In genomic region chr14:87049886-87050820, GRCh38 we compare ENCODE assay signal across 8 cellular contexts.
DNase-seq lines count a peak whose midpoint lies in the region; ATAC-seq, FAIRE-seq and TF ChIP-seq lines count a peak whose summit lies in the region.

No MANE protein-coding gene starts in this region.

- no peak for FAIRE-seq in H54 (lab: Jason Lieb, UNC)

- no peak for ATAC-seq in activated CD4-positive, CD25-positive, alpha-beta regulatory T cell treated with anti-CD3 and anti-CD28 coated beads, Interleukin-2, amount 50 U/mL, for 24 hours
- ATAC-seq in omental fat pad (ENCODE audit: low FRiP score): no peak

- no peak for DNase-seq in AG09319 (ENCODE audit: extremely low read depth, low read depth)
- DNase-seq in H54 (ENCODE audit: insufficient read length, low spot score): peak; percentile 2
- peak; percentile 74 for DNase-seq in NCI-H748 treated with DMSO at 0.1 percent for 48 hours (lab: John Stamatoyannopoulos, UW)
- peak; percentile 31 for DNase-seq in fibroblast of pulmonary artery (ENCODE audit: low read depth)
- DNase-seq in ureter (ENCODE audit: low spot score): no peak
- no peak for DNase-seq in NCI-H774 (lab: John Stamatoyannopoulos, UW)
- DNase-seq in omental fat pad (ENCODE audit: low spot score): no peak

- TF ChIP-seq CTCF in AG09319 (IDR thresholded peaks at IDR 0.05; ENCODE audit: low read depth, low read length) (peak; percentile 64), fibroblast of pulmonary artery (IDR thresholded peaks at IDR 0.05; ENCODE audit: low read length, missing control alignments) (peak; percentile 52), omental fat pad (IDR thresholded peaks at IDR 0.05) (no peak)

- no peak for TF ChIP-seq POLR2A in H54 (IDR thresholded peaks at IDR 0.05; ENCODE audit: low read depth, low read length)

- H3K4me3 ChIP-seq in fibroblast of pulmonary artery (replicated peaks; ENCODE audit: low read depth, low read length): no peak overlapping the region

Comparison
In these comparisons a context has a peak if more than half of its experiments do, and no peak if none do; other contexts are left out.
1. DNase-seq: peak in H54 (single experiment), NCI-H748 treated with DMSO at 0.1 percent for 48 hours (single experiment) and fibroblast of pulmonary artery (single experiment); none in AG09319 (single experiment), ureter (single experiment), NCI-H774 (single experiment) and omental fat pad (single experiment).
2. CTCF ChIP-seq: peak in AG09319 (single experiment) and fibroblast of pulmonary artery (single experiment); none in omental fat pad (0 of 3).